In genomic region chr1:156765664-156766063, GRCh38 we compare ENCODE assay signal across 15 cellular contexts. TPM values are rescaled to one million over a fixed set of nuclear protein-coding genes. Genes with fewer than 3 reads are reported as not detected.
DNase-seq lines count a peak whose midpoint lies in the region; TF ChIP-seq lines count a peak whose summit lies in the region.
"Had no signal": no experiment of that assay in that cellular context is flagged by ENCODE, and none has a peak within 500 bp of the region (broad histone marks: within the 10 kb centered on the region; RNA-seq: fewer than 3 reads in every experiment).

No MANE protein-coding gene starts in this region.

- H3K27me3 ChIP-seq in HUES64 (ENCODE audit: insufficient read depth, low read length) (no peaks in the 10 kb centered on the region), WERI-Rb-1 (ENCODE audit: insufficient read depth, low read depth, severe bottlenecking) (no peaks in the 10 kb centered on the region), muscle layer of colon (ENCODE audit: control insufficient read depth in 1 of 2, insufficient read depth in 2 of 2, low read length in 2 of 2) (no peaks in the 10 kb centered on the region)
- H3K27me3 ChIP-seq: MG63, tibial artery had no signal

- no peak overlapping the region for H3K27ac Mint-ChIP-seq in nephron progenitor cell
- H3K27ac Mint-ChIP-seq: activated naive CD4-positive, alpha-beta T cell treated with anti-CD3 and anti-CD28 coated beads, Interleukin-2, amount 10 ng/mL, durations not matched to agents 7 days and 5 days; CD4-positive, CD25-positive, alpha-beta regulatory T cell; T-cell had no signal

- H3K4me3 Mint-ChIP-seq in nephron progenitor cell: no peak overlapping the region
- H3K4me3 Mint-ChIP-seq: activated naive CD4-positive, alpha-beta T cell treated with anti-CD3 and anti-CD28 coated beads, Interleukin-2, amount 10 ng/mL, durations not matched to agents 7 days and 5 days; CD4-positive, CD25-positive, alpha-beta regulatory T cell; T-cell had no signal

- peaks cover 23% of the 10 kb centered on the region for H3K4me1 Mint-ChIP-seq in nephron progenitor cell

- H3K4me1 ChIP-seq in HUES64 (ENCODE audit: insufficient read depth, low read length): peaks cover 16% of the 10 kb centered on the region
- peaks cover 30% of the 10 kb centered on the region for H3K4me1 ChIP-seq in muscle layer of colon (ENCODE audit: insufficient read depth, low read length)

- TF ChIP-seq CTCF in AG04449 (IDR thresholded peaks at IDR 0.05; ENCODE audit: insufficient read depth, low read length, missing control alignments) (no peak), WERI-Rb-1 (IDR thresholded peaks at IDR 0.05; ENCODE audit: low read depth, low read length) (no peak), nephron progenitor cell (IDR thresholded peaks at IDR 0.05) (no peak)

- peaks cover 9% of the 10 kb centered on the region for H3K36me3 ChIP-seq in HUES64 (ENCODE audit: insufficient read depth, low read length)
- H3K36me3 ChIP-seq in WERI-Rb-1: peaks cover 15% of the 10 kb centered on the region
- H3K36me3 ChIP-seq in muscle layer of colon (ENCODE audit: insufficient read depth, low read length): peaks cover 2% of the 10 kb centered on the region

- H3K36me3 Mint-ChIP-seq in nephron progenitor cell (ENCODE audit: low read depth): peaks cover 10% of the 10 kb centered on the region

- no peak for DNase-seq in AG04449 (ENCODE audit: low read depth, low spot score)
- no peak for DNase-seq in WERI-Rb-1
- DNase-seq in nephron progenitor cell: no peak
- no peak for DNase-seq in putamen (ENCODE audit: low spot score)
- DNase-seq in GM19240 (ENCODE audit: insufficient read length, low spot score): no peak
- no peak for DNase-seq in NCI-H226
- DNase-seq: activated naive CD4-positive, alpha-beta T cell treated with anti-CD3 and anti-CD28 coated beads, Interleukin-2, amount 10 ng/mL, durations not matched to agents 7 days and 5 days; CD4-positive, CD25-positive, alpha-beta regulatory T cell; MG63; NCI-H510A treated with DMSO at 0.1 percent for 48 hours; retina; T-cell had no signal

- H3K27me3 Mint-ChIP-seq in nephron progenitor cell (ENCODE audit: low read depth, poor library complexity): no peaks in the 10 kb centered on the region
- H3K27me3 Mint-ChIP-seq: CD4-positive, CD25-positive, alpha-beta regulatory T cell; T-cell had no signal

- H3K9ac ChIP-seq in HUES64 (ENCODE audit: low read depth, low read length): no peak overlapping the region; the same call in 1 of the 2 replicates
- peak overlapping the region; percentile 71 for H3K9ac ChIP-seq in muscle layer of colon (ENCODE audit: low read length)

- H3K9me3 ChIP-seq in HUES64 (ENCODE audit: insufficient read depth, low read depth, low read length): no peaks in the 10 kb centered on the region
- H3K9me3 ChIP-seq in WERI-Rb-1 (ENCODE audit: severe bottlenecking): no peaks in the 10 kb centered on the region
- H3K9me3 ChIP-seq in muscle layer of colon (ENCODE audit: low read length): no peaks in the 10 kb centered on the region
- H3K9me3 ChIP-seq: MG63, tibial artery had no signal

- H3K9me3 Mint-ChIP-seq in nephron progenitor cell: no peaks in the 10 kb centered on the region
- H3K9me3 Mint-ChIP-seq: activated naive CD4-positive, alpha-beta T cell treated with anti-CD3 and anti-CD28 coated beads, Interleukin-2, amount 10 ng/mL, durations not matched to agents 7 days and 5 days; CD4-positive, CD25-positive, alpha-beta regulatory T cell; T-cell had no signal

- H3K4me3 ChIP-seq in AG04449 (ENCODE audit: low read depth, low read length): peak overlapping the region; percentile 95
- H3K4me3 ChIP-seq in HUES64 (ENCODE audit: low read length): 0 out of 2 replicates have a peak overlapping the region, but pooled peaks have one; percentile 84
- H3K4me3 ChIP-seq in WERI-Rb-1 (ENCODE audit: low read depth, low read length): no peak overlapping the region
- peak overlapping the region in 1 of 2 donors; percentile 78 for H3K4me3 ChIP-seq in muscle layer of colon (ENCODE audit: low read depth in 1 of 2, low read length in 2 of 2)

- H3K27ac ChIP-seq in HUES64 (ENCODE audit: low read depth, low read length) (no peak overlapping the region), WERI-Rb-1 (peak overlapping the region; percentile 96), muscle layer of colon (ENCODE audit: low read depth, low read length) (no peak overlapping the region)

- POLR2A ChIA-PET in AG04449 (lab: Yijun Ruan, JAX): interaction anchor here (2.2 kb wide), 1 partner anchor 14 kb away, joined by 17 read pairs; the partner anchor contains the start of gene HDGF

- CTCF ChIA-PET in AG04449 (lab: Yijun Ruan, JAX): interaction anchor here (0.7 to 9.6 kb wide), 8 partner anchors 9 to 126 kb away, joined by 3 to 69 read pairs (median 4); partner anchors contain the start of genes HDGF, ISG20L2 and METTL25B

- WGBS in HUES64: 92% methylated on average over 5 of the region's 5 CpGs

RNA-seq across cellular contexts. Expression of gene PRCC, which starts 1.7 kb away (rescaled TPM):
- polyA plus RNA-seq in HUES64 (2013, experiment 1 of 2): 84.7 TPM
- 76.6 TPM for polyA plus RNA-seq in HUES64 (2013, experiment 2 of 2)

RNA-seq across cellular contexts. Expression of gene HDGF, which starts 14.2 kb away (rescaled TPM):
- polyA plus RNA-seq in HUES64 (2013, experiment 1 of 2): 256 TPM
- polyA plus RNA-seq in HUES64 (2013, experiment 2 of 2): 262 TPM

RNA-seq across cellular contexts. Expression of gene MRPL24, which starts 24.8 kb away (rescaled TPM):
- polyA plus RNA-seq in HUES64 (2013, experiment 1 of 2): 28.7 TPM
- 31.2 TPM for polyA plus RNA-seq in HUES64 (2013, experiment 2 of 2)

RNA-seq across cellular contexts. Expression of gene ISG20L2, which starts 37.1 kb away (rescaled TPM):
- 44.6 TPM for polyA plus RNA-seq in HUES64 (2013, experiment 1 of 2)
- polyA plus RNA-seq in HUES64 (2013, experiment 2 of 2): 37.2 TPM

RNA-seq across cellular contexts. Expression of gene METTL25B, which starts 37.4 kb away (rescaled TPM):
- polyA plus RNA-seq in HUES64 (2013, experiment 1 of 2): 15.7 TPM
- 22.1 TPM for polyA plus RNA-seq in HUES64 (2013, experiment 2 of 2)
